ENCODE assay signal across 27 cellular contexts in the genomic region with DNA sequence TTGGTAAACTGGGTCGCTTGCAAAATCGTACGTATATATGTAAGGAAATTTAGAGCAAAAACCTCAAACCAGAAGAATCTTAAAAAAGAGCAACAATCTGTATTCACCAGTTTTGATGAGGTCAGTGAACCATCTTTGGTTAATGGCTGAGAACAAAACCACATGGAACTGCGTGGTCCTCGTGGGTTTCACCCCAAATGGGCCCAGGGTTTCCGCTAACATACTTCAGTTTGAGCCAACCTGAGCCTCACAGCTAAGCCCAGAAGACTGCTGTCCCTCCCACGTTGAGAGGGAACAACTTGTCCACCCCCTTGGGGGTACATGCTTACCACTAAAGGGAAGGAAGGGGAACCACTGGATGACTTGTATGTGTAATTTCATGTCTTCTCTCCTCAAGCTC.
"Had no signal": no experiment of that assay in that cellular context is flagged by ENCODE, and none has a peak within 500 bp of the region (broad histone marks: within the 10 kb centered on the region; RNA-seq: fewer than 3 reads in every experiment).

No MANE protein-coding gene starts in this region.

- H3K9me3 ChIP-seq: SJCRH30 had no signal

- DNase-seq: Karpas-422, MM.1S, MV-4-11, NCI-H1092, NCI-H1105, NCI-H1417 treated with DMSO at 0.1 percent for 48 hours, NCI-H1436 treated with DMSO at 0.1 percent for 48 hours, NCI-H1694 treated with DMSO at 0.1 percent for 48 hours, NCI-H187 treated with DMSO at 0.1 percent for 48 hours, NCI-H2029, NCI-H2081, NCI-H2107, NCI-H2171, NCI-H345, NCI-H446, NCI-H510A treated with DMSO at 0.1 percent for 48 hours, NCI-H524 treated with DMSO at 0.1 percent for 48 hours, NCI-H69, NCI-H748 treated with DMSO at 0.1 percent for 48 hours, NCI-H82, PC-9, SHP77, SIG-M5, SJCRH30, T-cell had no signal

- H3K36me3 ChIP-seq: SJCRH30 had no signal

- H3K4me3 ChIP-seq: PC-9, SJCRH30, SK-N-MC had no signal

- H3K27me3 ChIP-seq: SJCRH30 had no signal

- H2AFZ ChIP-seq: PC-9 had no signal

- H3K4me1 ChIP-seq: SJCRH30 had no signal

- H3K4me2 ChIP-seq: PC-9 had no signal

- H3K27ac ChIP-seq: PC-9, RWPE1, SJCRH30, SK-N-MC had no signal
